ENCODE assay signal across 8 cellular contexts in genomic region chr12:9647825-9648700, GRCh38. TPM values are rescaled to one million over a fixed set of nuclear protein-coding genes. Genes with fewer than 3 reads are reported as not detected.
DNase-seq lines count a peak whose midpoint lies in the region; ATAC-seq and TF ChIP-seq lines count a peak whose summit lies in the region.

No MANE protein-coding gene starts in this region.

- H3K4me1 ChIP-seq in NT2/D1 (ENCODE audit: insufficient read depth, insufficient read length) (peaks cover 5% of the 10 kb centered on the region), mucosa of descending colon (ENCODE audit: low read depth) (no peaks in the 10 kb centered on the region)

- H3K36me3 ChIP-seq in NT2/D1 (ENCODE audit: insufficient read depth, insufficient read length, low read length) (no peaks in the 10 kb centered on the region), mucosa of descending colon (ENCODE audit: low read depth) (no peaks in the 10 kb centered on the region)

- TF ChIP-seq CTCF in epithelial cell of esophagus (IDR thresholded peaks at IDR 0.05; ENCODE audit: insufficient read depth, low read depth, low read length, missing control alignments) (peak; percentile 5), mucosa of descending colon (IDR thresholded peaks at IDR 0.05) (no peak)

- H3K9ac ChIP-seq in NT2/D1 (ENCODE audit: insufficient read length, low read depth) = peak overlapping the region; percentile 92

- DNase-seq in CMK (ENCODE audit: low read depth) = peak; percentile 86
- DNase-seq in NT2/D1 (ENCODE audit: low read depth, low spot score) = peak; percentile 91
- peak; percentile 88 for DNase-seq in activated CD8-positive, alpha-beta memory T cell treated with anti-CD3 and anti-CD28 coated beads, Interleukin-2, amount 50 U/mL, for 4 hours
- peak; percentile 74 for DNase-seq in epithelial cell of esophagus (ENCODE audit: low read depth)
- peak; percentile 84 to 95 (median 89) for DNase-seq in mucosa of descending colon
- peak; percentile 95 for DNase-seq in stimulated activated CD8-positive, alpha-beta memory T cell treated with anti-CD3 and anti-CD28 coated beads, Interleukin-4, amount 100 ng/mL, for 24 hours (ENCODE audit: low read depth)

- H3K27me3 ChIP-seq in NT2/D1 (ENCODE audit: insufficient read depth, insufficient read length) = no peaks in the 10 kb centered on the region

- intact Hi-C loops in mucosa of descending colon (cut with DNase I, micrococcal nuclease) = no loop called here

- H3K9me3 ChIP-seq in NT2/D1 (ENCODE audit: insufficient read depth, low read length) = peaks cover 15% of the 10 kb centered on the region
- no peaks in the 10 kb centered on the region for H3K9me3 ChIP-seq in mucosa of descending colon

- ATAC-seq in GM19452 (IDR thresholded peaks at IDR 0.05; ENCODE audit: unreplicated experiment) (peak; percentile 60), HG03571 (IDR thresholded peaks at IDR 0.05; ENCODE audit: unreplicated experiment) (peak; percentile 66), mucosa of descending colon (peak; percentile 91)

- H3K4me3 ChIP-seq in NT2/D1 (ENCODE audit: insufficient read length, low read depth) (peak overlapping the region; percentile 79), epithelial cell of esophagus (ENCODE audit: low read length) (peak overlapping the region; percentile 63), mucosa of descending colon (peak overlapping the region; percentile 35)

RNA-seq across cellular contexts. Expression of gene CLEC2D, which starts 21.4 kb away (rescaled TPM):
- 10 to 100 TPM in 1 of 3 donors, 1 to 10 TPM in 2; 7.1 to 10.1 (median 7.2) TPM for total RNA-seq in mucosa of descending colon

RNA-seq across cellular contexts. Expression of gene KLRB1, which starts 40.3 kb away (rescaled TPM):
- 1 to 10 TPM; 1.5 to 2.1 (median 1.7) TPM for total RNA-seq in mucosa of descending colon

Comparison
In these comparisons a context has a peak if more than half of its experiments do, and no peak if none do; other contexts are left out.
1. Peak in every context shown above with its lines: DNase-seq, ATAC-seq and H3K4me3 ChIP-seq.